In genomic region chr20:5975778-5976177, GRCh38 we compare ENCODE assay signal across 9 cellular contexts.
"Had no signal": no experiment of that assay in that cellular context is flagged by ENCODE, and none has a peak within 500 bp of the region (broad histone marks: within the 10 kb centered on the region; RNA-seq: fewer than 3 reads in every experiment).

No MANE protein-coding gene starts in this region.

- H3K27ac ChIP-seq: GM23248, HL-60 had no signal

- ATAC-seq: HCT116, HepG2 had no signal

- DNase-seq: GM23248, GOT3, H7, HFFc6, KBM-7 had no signal

- H3K4me3 Mint-ChIP-seq: HFFc6, IgD-negative memory B cell had no signal

- H3K4me1 Mint-ChIP-seq: IgD-negative memory B cell had no signal

- H3K9me3 Mint-ChIP-seq: HFFc6, IgD-negative memory B cell had no signal

- H3K27me3 Mint-ChIP-seq: IgD-negative memory B cell had no signal
